8 cellular contexts compared by ENCODE assay signal in the genomic region with DNA sequence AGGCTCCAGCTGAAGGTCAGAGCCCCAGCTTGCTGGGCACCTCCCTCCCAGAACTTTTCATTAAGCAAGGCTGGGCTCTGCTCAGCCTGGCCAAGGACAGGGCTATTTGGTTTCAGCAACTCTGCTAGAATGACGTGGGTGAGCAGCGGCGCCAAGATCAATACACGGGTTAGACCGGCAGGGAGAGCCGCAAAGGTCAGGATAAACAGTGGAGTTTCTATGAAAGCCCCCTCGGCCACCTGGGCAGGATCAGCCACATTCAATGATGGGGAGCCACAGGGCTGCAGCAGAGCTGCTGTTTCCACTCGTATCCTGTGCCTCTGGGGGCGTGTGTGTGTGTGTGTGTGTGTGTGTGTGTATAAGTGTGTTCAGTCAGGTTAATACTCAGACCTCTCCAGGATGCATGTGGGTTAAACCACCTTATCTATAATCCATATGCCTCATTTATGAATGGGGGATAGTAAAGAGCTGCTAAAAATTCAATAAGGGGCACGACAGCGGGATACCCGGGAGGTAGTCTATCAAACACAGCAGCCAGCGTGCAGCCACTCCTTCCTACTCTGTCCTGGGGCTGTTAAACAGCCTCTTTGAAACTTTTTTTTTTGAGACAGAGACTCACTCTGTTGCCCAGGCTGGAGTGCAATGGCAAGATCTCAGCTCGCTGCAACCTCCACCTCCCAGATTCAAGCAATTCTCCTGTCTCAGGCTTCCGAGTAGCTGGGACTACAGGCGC. TPM values are rescaled to one million over a fixed set of nuclear protein-coding genes. Genes with fewer than 3 reads are reported as not detected.
A peak's percentile ranks its signal among the peaks of the same experiment; 100 is the strongest.
DNase-seq lines count a peak whose midpoint lies in the region; ATAC-seq and TF ChIP-seq lines count a peak whose summit lies in the region.

No MANE protein-coding gene starts in this region.

- peaks cover 42% of the 10 kb centered on the region for H3K4me1 Mint-ChIP-seq in Caco-2 (ENCODE audit: low read depth, unreplicated experiment)

- H3K79me2 ChIP-seq in parathyroid adenoma = peaks cover 30% of the 10 kb centered on the region

- H3K27ac ChIP-seq in esophagus squamous epithelium (peak overlapping the region; percentile 73 to 100 (median 94)), parathyroid adenoma (peak overlapping the region; percentile 65)

- no peaks in the 10 kb centered on the region for H3K9me3 Mint-ChIP-seq in Caco-2 (ENCODE audit: unreplicated experiment)

- peak overlapping the region; percentile 96 for H3K27ac Mint-ChIP-seq in Caco-2 (ENCODE audit: unreplicated experiment)

- peaks cover 88% of the 10 kb centered on the region for H3K36me3 Mint-ChIP-seq in Caco-2 (ENCODE audit: insufficient read depth, unreplicated experiment)

- 41 to 48% methylated on average over 9 of the region's 16 CpGs for WGBS in esophagus squamous epithelium, 2 donors

- POLR2A ChIA-PET in Caco-2 (lab: Charles Lee) = interaction anchor here (0.8 to 1.8 kb wide), 4 partner anchors 8 to 57 kb away, joined by 3 to 5 read pairs (median 4); no protein-coding TSS in a partner anchor

- no peak for DNase-seq in Caco-2
- no peak for DNase-seq in esophagus squamous epithelium (lab: John Stamatoyannopoulos, UW)
- no peak for DNase-seq in AML-193 (lab: John Stamatoyannopoulos, UW)
- no peak for DNase-seq in SKM-1 (lab: John Stamatoyannopoulos, UW; ENCODE audit: unreplicated experiment)

- no peak overlapping the region for H3K9ac ChIP-seq in parathyroid adenoma

- TF ChIP-seq CTCF in Caco-2 (IDR thresholded peaks at IDR 0.05; ENCODE audit: insufficient read depth in 1 of 2, low read depth in 1 of 2, low read length in 1 of 2, severe bottlenecking in 1 of 2, unreplicated experiment in 1 of 2) = no peak
- TF ChIP-seq CTCF in esophagus squamous epithelium (IDR thresholded peaks at IDR 0.05) = no peak
- TF ChIP-seq CTCF in parathyroid adenoma (IDR thresholded peaks at IDR 0.05) = no peak

- H3K9me3 ChIP-seq in Caco-2 (no peaks in the 10 kb centered on the region), esophagus squamous epithelium (no peaks in the 10 kb centered on the region), parathyroid adenoma (ENCODE audit: control insufficient read depth, low read length) (no peaks in the 10 kb centered on the region)

- H3K36me3 ChIP-seq in Caco-2 (ENCODE audit: control insufficient read depth, insufficient read depth, low read length) (peaks cover 2% of the 10 kb centered on the region; the same call in 1 of the 2 replicates), esophagus squamous epithelium (peaks cover 0 to 11% (median 0%) of the 10 kb centered on the region in 3 donors), parathyroid adenoma (ENCODE audit: control insufficient read depth, insufficient read depth, low read length) (no peaks in the 10 kb centered on the region)

- H3K27me3 ChIP-seq in Caco-2 (replicated peaks; ENCODE audit: control insufficient read depth, insufficient read depth, low read length) (no peaks in the 10 kb centered on the region), esophagus squamous epithelium (no peaks in the 10 kb centered on the region), parathyroid adenoma (ENCODE audit: control insufficient read depth, insufficient read depth, low read length) (no peaks in the 10 kb centered on the region)

- H3K4me3 ChIP-seq in Caco-2 (ENCODE audit: low read depth, low read length) (no peak overlapping the region), esophagus squamous epithelium (peak overlapping the region in 2 of 4 donors; percentile 1 to 39), parathyroid adenoma (ENCODE audit: low read depth, low read length) (no peak overlapping the region)

- H3K4me1 ChIP-seq in Caco-2 (peaks cover 70% of the 10 kb centered on the region), esophagus squamous epithelium (peaks cover 61 to 100% (median 85%) of the 10 kb centered on the region in 3 donors), parathyroid adenoma (peaks cover 19% of the 10 kb centered on the region)

- H3K27me3 Mint-ChIP-seq in Caco-2 (ENCODE audit: insufficient read depth, unreplicated experiment) = no peaks in the 10 kb centered on the region

- peak; percentile 4; the same call in 2 of the 3 replicates for ATAC-seq in SK-N-SH treated with all-trans-retinoic acid at 6 μM for 48 hours
- no peak for ATAC-seq in HG02852 (IDR thresholded peaks at IDR 0.05; ENCODE audit: unreplicated experiment)
- no peak for ATAC-seq in HG02759 (IDR thresholded peaks at IDR 0.05; ENCODE audit: unreplicated experiment)

- no peak overlapping the region for H3K4me2 ChIP-seq in parathyroid adenoma (ENCODE audit: low read length)

- H3K4me3 Mint-ChIP-seq in Caco-2 (ENCODE audit: unreplicated experiment) = peak overlapping the region; percentile 64

- intact Hi-C loops in Caco-2 (cut with micrococcal nuclease; ENCODE audit: unreplicated experiment) (loop anchor here (1.0 kb wide), 1 partner anchor 7 kb away; no protein-coding TSS in a partner anchor), esophagus squamous epithelium (cut with DNase I) (no loop called here)

- no peak overlapping the region for H2AFZ ChIP-seq in parathyroid adenoma

- no peak for TF ChIP-seq POLR2A in esophagus squamous epithelium (IDR thresholded peaks at IDR 0.05)

- CTCF ChIA-PET in Caco-2 (lab: Charles Lee) = interaction anchor here (1.2 to 1.7 kb wide), 3 partner anchors 8 to 35 kb away, joined by 4 read pairs; a partner anchor contains a TSS

- no TSS peak for BruUV-seq in Caco-2 (replicated peaks; lab: Mats Ljungman, UMichigan)

TF ChIP-seq in SK-N-SH treated with all-trans-retinoic acid at 6 μM for 48 hours, 23 proteins besides CTCF, POLR2A, EP300 and RAD21:
- no peak for TF ChIP-seq TOX (CRISPR knock-in tag; IDR thresholded peaks at IDR 0.05; ENCODE audit: borderline replicate concordance)
- TF ChIP-seq, protein P1, sequence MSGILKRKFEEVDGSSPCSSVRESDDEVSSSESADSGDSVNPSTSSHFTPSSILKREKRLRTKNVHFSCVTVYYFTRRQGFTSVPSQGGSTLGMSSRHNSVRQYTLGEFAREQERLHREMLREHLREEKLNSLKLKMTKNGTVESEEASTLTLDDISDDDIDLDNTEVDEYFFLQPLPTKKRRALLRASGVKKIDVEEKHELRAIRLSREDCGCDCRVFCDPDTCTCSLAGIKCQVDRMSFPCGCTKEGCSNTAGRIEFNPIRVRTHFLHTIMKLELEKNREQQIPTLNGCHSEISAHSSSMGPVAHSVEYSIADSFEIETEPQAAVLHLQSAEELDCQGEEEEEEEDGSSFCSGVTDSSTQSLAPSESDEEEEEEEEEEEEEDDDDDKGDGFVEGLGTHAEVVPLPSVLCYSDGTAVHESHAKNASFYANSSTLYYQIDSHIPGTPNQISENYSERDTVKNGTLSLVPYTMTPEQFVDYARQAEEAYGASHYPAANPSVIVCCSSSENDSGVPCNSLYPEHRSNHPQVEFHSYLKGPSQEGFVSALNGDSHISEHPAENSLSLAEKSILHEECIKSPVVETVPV (CRISPR knock-in tag; IDR thresholded peaks at IDR 0.05) = no peak
- TF ChIP-seq SNAI2 (CRISPR knock-in tag; IDR thresholded peaks at IDR 0.05) = no peak
- no peak for TF ChIP-seq CSDC2 (CRISPR knock-in tag; IDR thresholded peaks at IDR 0.05)
- no peak for TF ChIP-seq RARB (CRISPR knock-in tag; IDR thresholded peaks at IDR 0.05)
- no peak for TF ChIP-seq ISL1 (CRISPR knock-in tag; IDR thresholded peaks at IDR 0.05)

RNA-seq across cellular contexts. Expression of a gene that starts 34.8 kb away (rescaled TPM):
- total RNA-seq in Caco-2 (2022) = 513 and 539 TPM in 2 replicates
- 100 to 1,000 TPM; 216 to 339 (median 246) TPM for total RNA-seq in esophagus squamous epithelium
